ENCODE assay signal across 30 cellular contexts in the genomic region with DNA sequence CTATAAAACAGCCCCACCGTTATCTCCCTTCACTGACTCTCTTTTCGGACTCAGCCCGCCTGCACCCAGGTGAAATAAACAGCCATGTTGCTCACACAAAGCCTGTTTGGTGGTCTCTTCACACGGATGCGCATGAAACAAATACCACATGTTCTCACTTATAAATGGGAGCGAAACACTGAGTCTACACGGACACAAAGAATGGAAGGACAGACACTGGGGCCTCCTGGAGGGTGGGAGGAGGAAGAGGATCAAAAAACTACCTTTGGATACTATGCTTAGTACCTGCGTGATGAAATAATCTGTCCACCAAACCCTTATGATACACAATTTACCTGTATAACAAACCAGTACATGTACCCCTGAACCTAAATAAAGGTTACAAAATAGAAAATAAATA.
"Had no signal": no experiment of that assay in that cellular context is flagged by ENCODE, and none has a peak within 500 bp of the region (broad histone marks: within the 10 kb centered on the region; RNA-seq: fewer than 3 reads in every experiment).

No MANE protein-coding gene starts in this region.

- H3K4me3 Mint-ChIP-seq: activated CD4-positive, alpha-beta memory T cell treated with anti-CD3 and anti-CD28 coated beads, Interleukin-2, amount 10 ng/mL, durations not matched to agents 7 days and 5 days; activated CD4-positive, alpha-beta T cell treated with anti-CD3 and anti-CD28 coated beads, Interleukin-2, amount 10 ng/mL, durations not matched to agents 7 days and 5 days; activated naive CD4-positive, alpha-beta T cell treated with anti-CD3 and anti-CD28 coated beads for 36 hours; activated naive CD8-positive, alpha-beta T cell; activated T-helper 17 cell treated with anti-CD3 and anti-CD28 coated beads, Interleukin-2, amount 50 U/mL, for 72 hours had no signal

- H3K27ac ChIP-seq: adrenal gland, Peyer's patch, RWPE1, SJSA1 had no signal

- H3K4me1 ChIP-seq: Peyer's patch, SJSA1 had no signal

- DNase-seq: activated CD4-positive, alpha-beta memory T cell treated with anti-CD3 and anti-CD28 coated beads, Interleukin-2, amount 10 ng/mL, durations not matched to agents 7 days and 5 days; activated CD4-positive, alpha-beta T cell treated with anti-CD3 and anti-CD28 coated beads, Interleukin-2, amount 10 ng/mL, durations not matched to agents 7 days and 5 days; activated CD4-positive, CD25-positive, alpha-beta regulatory T cell; activated gamma-delta T cell; activated naive CD4-positive, alpha-beta T cell treated with anti-CD3 and anti-CD28 coated beads for 36 hours; activated T-cell treated with anti-CD3 and anti-CD28 coated beads for 4 hours; activated T-cell treated with anti-CD3 and anti-CD28 coated beads, Interleukin-2, amount 50 U/mL, for 48 hours; adrenal gland; anterior cingulate cortex; Karpas-422; MM.1S; NCI-H1105; NCI-H1436; NCI-H1694 treated with DMSO at 0.1 percent for 48 hours; NCI-H2029 treated with DMSO at 0.1 percent for 48 hours; NCI-H345; NCI-H510A; NCI-H526 treated with DMSO at 0.1 percent for 48 hours; NCI-H82; OCI-M1; Peyer's patch; SHP77; SW 1271; T-helper 2 cell; T1000 had no signal

- ATAC-seq: SK-N-SH treated with all-trans-retinoic acid at 6 μM for 48 hours had no signal

- H3K4me3 ChIP-seq: adrenal gland, Peyer's patch, SJSA1 had no signal

- H3K9me3 ChIP-seq: adrenal gland, Peyer's patch, SJSA1 had no signal

- H3K27me3 Mint-ChIP-seq: activated CD4-positive, alpha-beta T cell treated with anti-CD3 and anti-CD28 coated beads, Interleukin-2, amount 10 ng/mL, durations not matched to agents 7 days and 5 days; activated naive CD8-positive, alpha-beta T cell had no signal

- H3K27me3 ChIP-seq: adrenal gland, Peyer's patch, SJSA1 had no signal

- H3K36me3 ChIP-seq: adrenal gland, Peyer's patch, SJSA1 had no signal

- H3K27ac Mint-ChIP-seq: activated CD4-positive, alpha-beta memory T cell treated with anti-CD3 and anti-CD28 coated beads, Interleukin-2, amount 10 ng/mL, durations not matched to agents 7 days and 5 days; activated CD4-positive, alpha-beta T cell treated with anti-CD3 and anti-CD28 coated beads, Interleukin-2, amount 10 ng/mL, durations not matched to agents 7 days and 5 days; activated naive CD4-positive, alpha-beta T cell treated with anti-CD3 and anti-CD28 coated beads for 36 hours; activated T-helper 17 cell treated with anti-CD3 and anti-CD28 coated beads, Interleukin-2, amount 50 U/mL, for 72 hours had no signal
